Comparison of ENCODE assay signal across 19 cellular contexts in the genomic region with DNA sequence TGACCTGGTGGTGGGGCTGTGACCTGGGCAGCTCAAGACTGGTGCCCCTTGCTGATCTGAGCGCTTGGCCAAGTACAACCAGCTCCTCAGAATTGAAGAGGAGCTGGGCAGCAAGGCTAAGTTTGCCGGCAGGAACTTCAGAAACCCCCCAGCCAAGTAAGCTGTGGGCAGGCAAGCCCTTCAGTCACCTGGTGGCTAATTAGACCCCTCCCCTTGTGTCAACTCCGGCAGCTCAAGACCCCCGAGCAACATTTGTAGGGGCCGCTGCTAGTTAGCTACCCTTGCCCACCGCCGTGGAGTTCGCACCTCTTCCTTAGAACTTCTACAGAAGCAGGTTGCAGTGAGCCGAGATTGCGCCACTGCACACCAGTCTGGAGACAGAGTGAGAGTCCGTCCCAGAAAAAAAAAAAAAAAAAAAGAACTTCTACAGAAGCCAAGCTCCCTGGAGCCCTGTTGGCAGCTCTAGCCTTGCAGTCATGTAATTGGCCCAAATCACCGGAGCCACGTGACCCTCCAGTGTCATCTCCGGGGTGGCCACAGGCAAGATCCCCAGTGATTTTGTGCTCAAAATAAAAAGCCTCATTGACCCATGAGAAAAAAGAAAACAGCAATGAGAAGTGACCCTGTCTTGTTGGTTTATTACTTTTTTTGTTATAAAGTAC. TPM values are rescaled to one million over a fixed set of nuclear protein-coding genes. Genes with fewer than 3 reads are reported as not detected.
A peak's percentile ranks its signal among the peaks of the same experiment; 100 is the strongest.
DNase-seq lines count a peak whose midpoint lies in the region; ATAC-seq and TF ChIP-seq lines count a peak whose summit lies in the region.
"Had no signal": no experiment of that assay in that cellular context is flagged by ENCODE, and none has a peak within 500 bp of the region (broad histone marks: within the 10 kb centered on the region; RNA-seq: fewer than 3 reads in every experiment).

No MANE protein-coding gene starts in this region.

- no peak for TF ChIP-seq CTCF in HEK293 (tag by site-specific recombination; IDR thresholded peaks at IDR 0.05)

- H3K4me2 ChIP-seq in neuronal stem cell (ENCODE audit: insufficient read depth, low read length, poor library complexity, severe bottlenecking), result no peak overlapping the region

- no peak overlapping the region for H3K18ac ChIP-seq in neuronal stem cell (ENCODE audit: low read length)

- no peak overlapping the region for H4K8ac ChIP-seq in neuronal stem cell (ENCODE audit: low read depth, low read length)

- H2BK12ac ChIP-seq in neuronal stem cell (ENCODE audit: low read length), result no peak overlapping the region

- no peak overlapping the region for H3K4me3 Mint-ChIP-seq in stimulated activated naive CD8-positive, alpha-beta T cell treated with anti-CD3 and anti-CD28 coated beads, Interleukin-15, amount 100 ng/mL, for 72 hours
- H3K4me3 Mint-ChIP-seq: CD4-positive, CD25-positive, alpha-beta regulatory T cell; CD8-positive, alpha-beta memory T cell; H9 had no signal

- H3K9me3 ChIP-seq in HEK293 (ENCODE audit: control insufficient read depth, insufficient read depth, low read depth, low read length) (no peaks in the 10 kb centered on the region), MG63 (no peaks in the 10 kb centered on the region), neuronal stem cell (replicated peaks in 1 of 2; ENCODE audit: control insufficient read depth in 2 of 2, insufficient read depth in 1 of 2, low read depth in 1 of 2, low read length in 2 of 2) (no peaks in the 10 kb centered on the region)
- H3K9me3 ChIP-seq: BE2C had no signal

- H2BK5ac ChIP-seq in neuronal stem cell (ENCODE audit: low read length), result no peak overlapping the region

- no peak overlapping the region for H2AK5ac ChIP-seq in neuronal stem cell (ENCODE audit: low read depth, low read length)

- no peak for ATAC-seq in GM19452 (IDR thresholded peaks at IDR 0.05; ENCODE audit: unreplicated experiment)
- no peak for ATAC-seq in stimulated activated naive CD8-positive, alpha-beta T cell treated with anti-CD3 and anti-CD28 coated beads, Interleukin-15, amount 100 ng/mL, for 72 hours
- ATAC-seq: GM12878, HepG2 had no signal

- no peak overlapping the region for H2AFZ ChIP-seq in neuronal stem cell (ENCODE audit: low read length)

- no peak overlapping the region for H3K4ac ChIP-seq in neuronal stem cell (ENCODE audit: low read length)

- no peak overlapping the region for H2BK120ac ChIP-seq in neuronal stem cell (ENCODE audit: low read depth, low read length)

- no peaks in the 10 kb centered on the region for H3K27me3 Mint-ChIP-seq in stimulated activated naive CD8-positive, alpha-beta T cell treated with anti-CD3 and anti-CD28 coated beads, Interleukin-15, amount 100 ng/mL, for 72 hours
- H3K27me3 Mint-ChIP-seq: CD8-positive, alpha-beta memory T cell had no signal

- POLR2A ChIA-PET in HEK293 (lab: Yijun Ruan, JAX), result interaction anchor here (0.6 kb wide), 1 partner anchor 16 kb away, joined by 3 read pairs; no protein-coding TSS in a partner anchor

- no peak overlapping the region for H4K91ac ChIP-seq in neuronal stem cell (ENCODE audit: low read depth, low read length, poor library complexity)

- no peak overlapping the region for H3K9ac ChIP-seq in neuronal stem cell (ENCODE audit: low read depth, low read length, poor library complexity)

- H3K27me3 ChIP-seq in MG63, result 0 out of 2 replicates have a peak, but pooled peaks cover 4% of the 10 kb centered on the region
- no peaks in the 10 kb centered on the region for H3K27me3 ChIP-seq in neuronal stem cell (ENCODE audit: control insufficient read depth in 3 of 3, insufficient read depth in 3 of 3, low read depth in 1 of 3, low read length in 3 of 3)

- H2BK15ac ChIP-seq in neuronal stem cell (ENCODE audit: low read length), result no peak overlapping the region

- H3K4me1 ChIP-seq in HEK293 (ENCODE audit: control insufficient read depth, insufficient read depth, low read length), result peaks cover 10% of the 10 kb centered on the region
- peaks cover 0 to 2% of the 10 kb centered on the region in 2 donors for H3K4me1 ChIP-seq in neuronal stem cell (ENCODE audit: control insufficient read depth in 2 of 2, insufficient read depth in 1 of 2, low read depth in 1 of 2, low read length in 2 of 2)
- H3K4me1 ChIP-seq: BE2C had no signal

- H3K4me3 ChIP-seq in HEK293 (ENCODE audit: low read depth, low read length) (no peak overlapping the region), MG63 (no peak overlapping the region), neuronal stem cell (ENCODE audit: low read length in 2 of 2) (no peak overlapping the region)
- H3K4me3 ChIP-seq: GM12878 had no signal

- H3K9me3 Mint-ChIP-seq in stimulated activated naive CD8-positive, alpha-beta T cell treated with anti-CD3 and anti-CD28 coated beads, Interleukin-15, amount 100 ng/mL, for 72 hours, result no peaks in the 10 kb centered on the region
- H3K9me3 Mint-ChIP-seq: CD4-positive, CD25-positive, alpha-beta regulatory T cell; CD8-positive, alpha-beta memory T cell; H9 had no signal

- no peaks in the 10 kb centered on the region for H3K4me1 Mint-ChIP-seq in stimulated activated naive CD8-positive, alpha-beta T cell treated with anti-CD3 and anti-CD28 coated beads, Interleukin-15, amount 100 ng/mL, for 72 hours

- DNase-seq in MG63, result peak; percentile 18
- DNase-seq in medulla oblongata (ENCODE audit: extremely low spot score), result peak; percentile 54
- no peak for DNase-seq in neuronal stem cell (ENCODE audit: low spot score)
- DNase-seq in LoVo (ENCODE audit: low spot score), result no peak
- no peak for DNase-seq in stimulated activated naive CD8-positive, alpha-beta T cell treated with anti-CD3 and anti-CD28 coated beads, Interleukin-15, amount 100 ng/mL, for 72 hours
- DNase-seq: ACHN; BE2C; CD4-positive, CD25-positive, alpha-beta regulatory T cell; CD8-positive, alpha-beta memory T cell; COR-L47; DMS 273 treated with DMSO at 0.1 percent for 48 hours; DMS53; DND-41; EL; H9 had no signal

- peaks cover 0 to 16% of the 10 kb centered on the region in 2 experiments; a peak in 1 of 3 replicates for H3K36me3 ChIP-seq in HEK293 (ENCODE audit: control insufficient read depth in 2 of 2, insufficient read depth in 1 of 2, low read length in 2 of 2)
- H3K36me3 ChIP-seq in MG63, result no peaks in the 10 kb centered on the region
- H3K36me3 ChIP-seq in neuronal stem cell (replicated peaks in 1 of 2; ENCODE audit: control insufficient read depth in 2 of 2, insufficient read depth in 2 of 2, low read length in 2 of 2), result no peaks in the 10 kb centered on the region
- H3K36me3 ChIP-seq: BE2C had no signal

- CTCF ChIA-PET in HEK293 (lab: Yijun Ruan, JAX), result interaction anchor here (0.6 to 1.4 kb wide), 2 partner anchors 15 to 374 kb away, joined by 3 to 4 read pairs; no protein-coding TSS in a partner anchor

- H3K14ac ChIP-seq in neuronal stem cell (ENCODE audit: low read length), result no peak overlapping the region

- H3K27ac Mint-ChIP-seq in stimulated activated naive CD8-positive, alpha-beta T cell treated with anti-CD3 and anti-CD28 coated beads, Interleukin-15, amount 100 ng/mL, for 72 hours, result no peak overlapping the region
- H3K27ac Mint-ChIP-seq: CD4-positive, CD25-positive, alpha-beta regulatory T cell had no signal

- WGBS in neuronal stem cell (ENCODE audit: extremely low coverage in 2 of 2, insufficient read length in 2 of 2, insufficient replicate concordance in 1 of 2), 2 donors, result no CpG with 5 or more reads among the region's 14 CpGs

- H3K27ac ChIP-seq in HEK293 (ENCODE audit: extremely low read depth, low read depth, low read length) (no peak overlapping the region), neuronal stem cell (replicated peaks; ENCODE audit: low read length) (no peak overlapping the region)

- peak overlapping the region; percentile 34 for H3K23ac ChIP-seq in neuronal stem cell (ENCODE audit: low read depth, low read length, poor library complexity)

- no peaks in the 10 kb centered on the region for H3K79me1 ChIP-seq in neuronal stem cell (ENCODE audit: low read depth, low read length)

TF ChIP-seq in HEK293, 187 proteins besides CTCF, POLR2A, EP300 and RAD21:
- TF ChIP-seq OSR2 (tag by site-specific recombination; IDR thresholded peaks at IDR 0.05) (peak; percentile 25; the same call in 1 of the 2 replicates), ZNF335 (tag by site-specific recombination; conservative IDR thresholded peaks at IDR 0.05) (no peak), ZNF366 (tag by site-specific recombination; conservative IDR thresholded peaks at IDR 0.05) (no peak)

RNA-seq across cellular contexts. Expression of gene LGALS8, which starts 39.3 kb away (rescaled TPM):
- total RNA-seq in MG63 (2014; rRNA removed; shearing (Covaris generic); ENCODE audit: low replicate concordance), result 22.8 and 27.4 TPM in 2 replicates
- polyA plus RNA-seq in neuronal stem cell (2013, experiment 1 of 2), result 11.2 TPM
- 11.6 TPM for polyA plus RNA-seq in neuronal stem cell (2013, experiment 2 of 2)

Comparison
In these comparisons a context has a peak if more than half of its experiments do, and no peak if none do; other contexts are left out.
1. DNase-seq: peak in MG63 (single experiment) and medulla oblongata (single experiment); none in neuronal stem cell (single experiment), LoVo (single experiment) and stimulated activated naive CD8-positive, alpha-beta T cell treated with anti-CD3 and anti-CD28 coated beads, Interleukin-15, amount 100 ng/mL, for 72 hours (0 of 2).